Comparison of ENCODE assay signal across 11 cellular contexts in the genomic region with DNA sequence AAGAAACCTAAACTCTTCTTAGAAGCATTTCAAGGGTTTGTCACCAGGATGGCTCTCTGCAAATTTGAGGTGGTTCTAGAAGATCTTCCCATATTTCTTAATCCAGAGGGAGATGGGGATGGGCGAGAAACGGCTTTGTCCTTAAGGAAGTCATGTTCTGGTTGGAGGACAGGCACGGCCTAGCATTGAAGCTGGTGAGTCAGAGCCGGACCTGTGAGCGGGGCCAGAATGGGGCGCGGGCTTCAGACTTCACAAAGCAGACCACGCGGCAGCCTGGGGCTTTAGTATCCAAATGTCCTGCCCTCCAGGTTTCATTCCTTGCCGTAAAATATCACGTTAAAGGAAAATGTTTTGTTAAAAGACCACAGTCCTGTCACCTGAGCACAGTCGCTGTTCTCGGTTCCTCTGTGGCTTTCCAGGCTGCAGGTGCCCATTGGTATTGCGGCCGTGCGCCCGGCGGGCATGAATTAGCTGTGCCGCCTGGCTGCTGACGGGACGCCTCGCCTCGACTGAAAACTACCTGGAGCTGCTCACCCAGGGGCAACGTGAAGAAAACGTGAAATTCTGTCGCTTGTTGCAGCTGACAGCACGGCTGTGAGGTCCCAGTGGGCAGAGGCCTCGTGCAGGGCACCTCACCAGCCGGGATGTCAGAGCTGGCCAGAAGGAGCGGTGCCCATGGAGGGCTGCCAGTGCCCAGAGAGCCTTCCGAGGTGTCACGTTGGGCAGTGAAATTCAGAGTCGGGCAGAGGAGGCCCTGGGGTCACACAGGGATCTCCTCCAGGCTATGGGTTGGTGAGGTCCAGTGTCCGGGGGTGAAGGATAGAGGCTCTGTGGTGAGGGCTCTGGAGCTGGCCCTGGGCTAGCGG. TPM values are rescaled to one million over a fixed set of nuclear protein-coding genes. Genes with fewer than 3 reads are reported as not detected.
DNase-seq lines count a peak whose midpoint lies in the region; FAIRE-seq and TF ChIP-seq lines count a peak whose summit lies in the region.
"Had no signal": no experiment of that assay in that cellular context is flagged by ENCODE, and none has a peak within 500 bp of the region (broad histone marks: within the 10 kb centered on the region; RNA-seq: fewer than 3 reads in every experiment).

No MANE protein-coding gene starts in this region.

- H3K9me3 ChIP-seq in left ventricle myocardium inferior (replicated peaks) (no peaks in the 10 kb centered on the region), skeletal muscle tissue (ENCODE audit: control insufficient read depth in 3 of 3, low read length in 3 of 3) (no peaks in the 10 kb centered on the region)

- H3K36me3 ChIP-seq in left ventricle myocardium inferior: peaks cover 28% of the 10 kb centered on the region
- peaks cover 3 to 7% (median 3%) of the 10 kb centered on the region in 3 donors for H3K36me3 ChIP-seq in skeletal muscle tissue (ENCODE audit: control insufficient read depth in 3 of 3, insufficient read depth in 3 of 3, low read length in 3 of 3)

- H3K27ac ChIP-seq in left ventricle myocardium inferior (replicated peaks) (peak overlapping the region; percentile 95), skeletal muscle tissue (ENCODE audit: low read depth, low read length) (peak overlapping the region; percentile 72)

- peaks cover 74% of the 10 kb centered on the region for H3K4me1 ChIP-seq in left ventricle myocardium inferior
- peaks cover 45 to 61% (median 59%) of the 10 kb centered on the region in 3 donors for H3K4me1 ChIP-seq in skeletal muscle tissue (ENCODE audit: control insufficient read depth in 3 of 3, insufficient read depth in 3 of 3, low read length in 3 of 3)

- intact Hi-C loops in left ventricle myocardium inferior (cut with micrococcal nuclease): no loop called here

- no peak overlapping the region for H3K9ac ChIP-seq in skeletal muscle tissue (ENCODE audit: low read depth in 1 of 3, low read length in 3 of 3)

- no peak for FAIRE-seq in GM12892 (lab: Jason Lieb, UNC)

- DNase-seq in GM12892 (ENCODE audit: insufficient read length) (peak; percentile 44), RPMI8226 (peak; percentile 95), left ventricle myocardium inferior (peak; percentile 66), activated gamma-delta T cell (lab: John Stamatoyannopoulos, UW) (no peak), NCI-H1417 treated with DMSO at 0.1 percent for 48 hours (lab: John Stamatoyannopoulos, UW) (no peak), DMS 273 (lab: John Stamatoyannopoulos, UW; ENCODE audit: unreplicated experiment) (no peak), hepatic stellate cell (ENCODE audit: low spot score) (no peak)
- DNase-seq: activated effector memory CD4-positive, alpha-beta T cell treated with Interleukin-2 at 50 U/mL for 16 hours; effector memory CD8-positive, alpha-beta T cell; NCI-H524 treated with DMSO at 0.1 percent for 48 hours had no signal

- H3K4me3 ChIP-seq in left ventricle myocardium inferior (no peak overlapping the region), skeletal muscle tissue (ENCODE audit: low read length in 3 of 3) (peak overlapping the region in 1 of 3 donors; percentile 15)

- H3K27me3 ChIP-seq in left ventricle myocardium inferior (ENCODE audit: low read depth) (no peaks in the 10 kb centered on the region), skeletal muscle tissue (ENCODE audit: control insufficient read depth in 3 of 3, insufficient read depth in 3 of 3, low read length in 3 of 3) (no peaks in the 10 kb centered on the region)

- TF ChIP-seq CTCF in left ventricle myocardium inferior (IDR thresholded peaks at IDR 0.05; ENCODE audit: borderline replicate concordance): no peak

- no peak for TF ChIP-seq POLR2A in GM12892 (IDR thresholded peaks at IDR 0.05; ENCODE audit: low read depth, low read length)

RNA-seq across cellular contexts. Expression of gene LRP5, which starts 59.0 kb away (rescaled TPM):
- polyA plus RNA-seq in GM12892 (2012; ENCODE audit: missing spikeins): 2.6 TPM
- 54.7 TPM for total RNA-seq in left ventricle myocardium inferior
- 31.3 TPM for total RNA-seq in skeletal muscle tissue

Comparison
In these comparisons a context has a peak if more than half of its experiments do, and no peak if none do; other contexts are left out.
1. DNase-seq: peak in GM12892 (single experiment), RPMI8226 (single experiment) and left ventricle myocardium inferior (single experiment); none in activated gamma-delta T cell (single experiment), NCI-H1417 treated with DMSO at 0.1 percent for 48 hours (single experiment), DMS 273 (single experiment) and hepatic stellate cell (single experiment).